In genomic region chr2:150167711-150168110, GRCh38 we compare ENCODE assay signal across 10 cellular contexts.
DNase-seq lines count a peak whose midpoint lies in the region; ATAC-seq, FAIRE-seq and TF ChIP-seq lines count a peak whose summit lies in the region.
"Had no signal": no experiment of that assay in that cellular context is flagged by ENCODE, and none has a peak within 500 bp of the region (broad histone marks: within the 10 kb centered on the region; RNA-seq: fewer than 3 reads in every experiment).

No MANE protein-coding gene starts in this region.

- RAD21 ChIA-PET in GM12878 (lab: Charles Lee; ENCODE audit: unreplicated experiment), result no interaction called here

- BruUV-seq in GM12878 (replicated peaks; lab: Mats Ljungman, UMichigan), result no TSS peak

- peak; percentile 30 for DNase-seq in GM12878 (ENCODE audit: low read depth, low spot score)
- DNase-seq in effector CD4-positive, alpha-beta T cell, result no peak
- DNase-seq in Ammon's horn (ENCODE audit: low spot score), result no peak
- DNase-seq in heart right ventricle, result no peak
- DNase-seq in putamen (ENCODE audit: low spot score), result no peak
- DNase-seq: naive B cell, NCI-H510A had no signal

- H3K4me2 ChIP-seq in GM12878 (ENCODE audit: control insufficient read depth, insufficient read depth), result no peak overlapping the region

- no peak for TF ChIP-seq CTCF in C4-2B (conservative IDR thresholded peaks at IDR 0.05)
- no peak for TF ChIP-seq CTCF in GM12878 (IDR thresholded peaks at IDR 0.05 in 2 of 3, conservative IDR thresholded peaks at IDR 0.05 in 1 of 3; ENCODE audit: control insufficient read depth in 2 of 3, extremely low read depth in 1 of 3, insufficient read depth in 1 of 3, low read depth in 3 of 3, low read length in 3 of 3)
- TF ChIP-seq CTCF in heart right ventricle (IDR thresholded peaks at IDR 0.05), result no peak

- H3K27me3 ChIP-seq in GM12878 (replicated peaks in 1 of 2; ENCODE audit: control insufficient read depth in 2 of 2, insufficient read depth in 2 of 2, low read length in 1 of 2) (no peaks in the 10 kb centered on the region; a peak in 1 of 4 replicates), heart right ventricle (no peaks in the 10 kb centered on the region)

- no peak overlapping the region for H3K9ac ChIP-seq in GM12878 (ENCODE audit: control insufficient read depth, insufficient read depth, low read length)

- H3K4me3 ChIP-seq in GM12878 (no peak overlapping the region), heart right ventricle (no peak overlapping the region)

- ATAC-seq in GM19468 (IDR thresholded peaks at IDR 0.05; ENCODE audit: extremely low read depth, unreplicated experiment), result peak; percentile 87
- ATAC-seq in HG03342 (IDR thresholded peaks at IDR 0.05; ENCODE audit: unreplicated experiment), result peak; percentile 99
- peak; percentile 97 for ATAC-seq in GM12878
- no peak for ATAC-seq in heart right ventricle

- WGBS in GM12878 (ENCODE audit: insufficient coverage, insufficient replicate concordance, low lambda C conversion rate, missing lambda C conversion rate), result 0% methylated on average over 2 of the region's 2 CpGs
- WGBS in heart right ventricle, 2 donors, result 92 to 95% methylated on average over 2 of the region's 2 CpGs

- POLR2A ChIA-PET in GM12878 (lab: Charles Lee), result interaction anchor here (2.4 kb wide), 1 partner anchor 10 kb away, joined by 5 read pairs; no protein-coding TSS in a partner anchor

- H3K9me3 ChIP-seq in GM12878 (replicated peaks; ENCODE audit: control insufficient read depth, insufficient read depth, low read length), result no peaks in the 10 kb centered on the region
- H3K9me3 ChIP-seq in heart right ventricle, result no peaks in the 10 kb centered on the region

- H2AFZ ChIP-seq in GM12878 (ENCODE audit: control insufficient read depth, low read depth, low read length), result no peak overlapping the region

- H3K36me3 ChIP-seq in GM12878 (ENCODE audit: control insufficient read depth in 2 of 2, insufficient read depth in 2 of 2, low read length in 1 of 2), result no peaks in the 10 kb centered on the region
- H3K36me3 ChIP-seq in heart right ventricle, result no peaks in the 10 kb centered on the region

- no peak; a peak in 1 of 4 replicates for TF ChIP-seq EP300 in GM12878 (IDR thresholded peaks at IDR 0.05; ENCODE audit: borderline replicate concordance in 1 of 2, control insufficient read depth in 1 of 2, low read depth in 2 of 2, low read length in 2 of 2)

- TF ChIP-seq POLR2A in GM12878 (IDR thresholded peaks at IDR 0.05; ENCODE audit: low read depth, low read length), result no peak

- in situ Hi-C loops in GM12878 (cut with MboI), result no loop called here

- H3K4me1 ChIP-seq in GM12878 (ENCODE audit: control insufficient read depth, insufficient read depth, low read length) (no peaks in the 10 kb centered on the region; the same call in 1 of the 2 replicates), heart right ventricle (peaks cover 0 to 10% (median 0%) of the 10 kb centered on the region in 9 donors)

- no peaks in the 10 kb centered on the region for H3K79me2 ChIP-seq in GM12878 (ENCODE audit: control insufficient read depth, insufficient read depth, low read length)

- intact Hi-C loops in GM12878 (cut with micrococcal nuclease; ENCODE audit: unreplicated experiment), result no loop called here
- intact Hi-C loops in heart right ventricle (cut with DNase I), result no loop called here

- no peaks in the 10 kb centered on the region for H4K20me1 ChIP-seq in GM12878 (ENCODE audit: control insufficient read depth, insufficient read depth)

- peak overlapping the region; percentile 71; the same call in 1 of the 2 replicates for H3K27ac ChIP-seq in C4-2B
- H3K27ac ChIP-seq in GM12878 (ENCODE audit: control insufficient read depth, insufficient read depth), result no peak overlapping the region
- H3K27ac ChIP-seq in heart right ventricle, result no peak overlapping the region

- TF ChIP-seq RAD21 in GM12878 (IDR thresholded peaks at IDR 0.05; ENCODE audit: insufficient read depth, low read depth, low read length), result no peak

- SMC1A ChIA-PET in GM12878 (lab: Charles Lee; ENCODE audit: uncharacterized antibody, unreplicated experiment), result interaction anchor here (0.8 to 1.3 kb wide), 2 partner anchors 23 to 40 kb away, joined by 3 read pairs; no protein-coding TSS in a partner anchor

- CTCF ChIA-PET in GM12878 (lab: Yijun Ruan, JAX), result no interaction called here

- peak; percentile 86 for FAIRE-seq in GM12878 (lab: Jason Lieb, UNC)

TF ChIP-seq in GM12878, 131 proteins besides CTCF, POLR2A, EP300 and RAD21 (continues in another document):
- peak; percentile 57; the same call in 1 of the 2 replicates for TF ChIP-seq DPF2 (IDR thresholded peaks at IDR 0.05)
- no peak for TF ChIP-seq E2F4 (IDR thresholded peaks at IDR 0.05; ENCODE audit: low read depth, low read length)
- peak; percentile 66 for TF ChIP-seq ATF2 (IDR thresholded peaks at IDR 0.05; ENCODE audit: low read length)
- peak in 1 of 2 experiments; percentile 36; a peak in 2 of 4 replicates for TF ChIP-seq IKZF2 (IDR thresholded peaks at IDR 0.05)
- no peak for TF ChIP-seq HSF1 (IDR thresholded peaks at IDR 0.05; ENCODE audit: low read depth, low read length)
- no peak for TF ChIP-seq SRF (IDR thresholded peaks at IDR 0.05; ENCODE audit: low read depth in 2 of 2, low read length in 2 of 2)
- 0 out of 2 replicates have a peak, but pooled peaks have one; percentile 38 for TF ChIP-seq CBFB (IDR thresholded peaks at IDR 0.05; ENCODE audit: low read depth)
- peak; percentile 90 for TF ChIP-seq JUNB (IDR thresholded peaks at IDR 0.05)
- no peak for TF ChIP-seq E2F8 (IDR thresholded peaks at IDR 0.05; ENCODE audit: low read depth, partially characterized antibody)
- TF ChIP-seq IKZF1 (conservative IDR thresholded peaks at IDR 0.05), result peak; percentile 40; the same call in 1 of the 2 replicates
- TF ChIP-seq BCL11A (IDR thresholded peaks at IDR 0.05; ENCODE audit: low read depth, low read length), result peak; percentile 48; the same call in 1 of the 2 replicates
- 0 out of 2 replicates have a peak, but pooled peaks have one; percentile 10 for TF ChIP-seq TCF7 (IDR thresholded peaks at IDR 0.05; ENCODE audit: borderline replicate concordance)
- TF ChIP-seq SIX5 (IDR thresholded peaks at IDR 0.05; ENCODE audit: low read depth, low read length, severe bottlenecking), result no peak
- peak; percentile 83 for TF ChIP-seq IRF4 (IDR thresholded peaks at IDR 0.05; ENCODE audit: low read depth, low read length)
- TF ChIP-seq JUND (IDR thresholded peaks at IDR 0.05; ENCODE audit: low read depth, low read length), result peak; percentile 48; the same call in 1 of the 2 replicates
- peak in 1 of 2 experiments; percentile 31; a peak in 1 of 4 replicates for TF ChIP-seq BHLHE40 (IDR thresholded peaks at IDR 0.05; ENCODE audit: borderline replicate concordance in 1 of 2, low read depth in 2 of 2, low read length in 1 of 2)

Comparison
In these comparisons a context has a peak if more than half of its experiments do, and no peak if none do; other contexts are left out.
1. ATAC-seq: peak in GM19468 (single experiment), HG03342 (single experiment) and GM12878 (single experiment); none in heart right ventricle (0 of 8).